Comparison of ENCODE assay signal across 12 cellular contexts in the genomic region with DNA sequence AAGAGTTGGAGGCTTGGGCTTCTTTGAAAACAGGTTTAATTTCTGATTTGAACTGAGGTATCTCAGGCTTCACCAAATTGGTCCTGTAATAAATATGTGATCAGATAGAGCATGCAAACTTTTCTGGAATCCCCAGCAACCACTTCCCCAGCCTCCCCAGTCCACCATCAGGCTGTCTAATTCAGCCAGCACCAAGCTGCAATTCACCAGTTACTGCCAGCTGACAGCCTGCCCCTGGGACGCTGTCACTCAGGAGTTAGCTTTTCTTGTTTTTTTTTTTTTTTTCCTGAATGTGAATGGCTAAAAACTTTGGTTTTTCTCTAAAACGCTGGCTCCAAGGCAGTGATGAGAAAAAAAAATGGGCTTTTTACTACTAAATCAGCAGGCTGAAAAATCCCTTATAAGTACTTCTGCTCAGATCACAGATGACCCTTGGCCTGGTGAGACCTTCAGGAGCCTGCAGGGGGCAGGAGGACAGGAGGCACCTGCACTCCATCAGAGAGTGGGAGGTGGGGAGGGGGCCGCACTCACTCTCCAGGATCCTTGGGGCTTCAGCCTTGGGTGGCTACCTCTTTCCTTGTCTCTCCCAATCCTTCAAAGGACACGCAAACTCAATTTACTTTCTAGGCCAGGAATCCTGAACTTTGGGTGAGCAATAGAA.
A peak's percentile ranks its signal among the peaks of the same experiment; 100 is the strongest.
DNase-seq lines count a peak whose midpoint lies in the region; ATAC-seq and TF ChIP-seq lines count a peak whose summit lies in the region.
"Had no signal": no experiment of that assay in that cellular context is flagged by ENCODE, and none has a peak within 500 bp of the region (broad histone marks: within the 10 kb centered on the region; RNA-seq: fewer than 3 reads in every experiment).

No MANE protein-coding gene starts in this region.

- H3K9ac ChIP-seq in PC-3 (ENCODE audit: low read length), result peak overlapping the region; percentile 44; the same call in 1 of the 2 replicates

- BruUV-seq in PC-3 (replicated peaks; lab: Mats Ljungman, UMichigan), result no TSS peak

- H2AFZ ChIP-seq in PC-3 (ENCODE audit: low read length), result peak overlapping the region; percentile 51; the same call in 1 of the 2 replicates

- no peaks in the 10 kb centered on the region for H3K27me3 ChIP-seq in PC-3 (ENCODE audit: low read length)
- H3K27me3 ChIP-seq in effector memory CD4-positive, alpha-beta T cell (replicated peaks; ENCODE audit: control insufficient read depth, insufficient read depth, low read length, poor library complexity, severe bottlenecking), result no peaks in the 10 kb centered on the region
- no peaks in the 10 kb centered on the region for H3K27me3 ChIP-seq in spleen (replicated peaks in 1 of 7)

- H3K4me1 Mint-ChIP-seq in activated T-cell treated with anti-CD3 and anti-CD28 coated beads, Interleukin-2, amount 50 U/mL, for 24 hours (ENCODE audit: low read depth), result peaks cover 76% of the 10 kb centered on the region
- H3K4me1 Mint-ChIP-seq in stimulated activated naive CD8-positive, alpha-beta T cell treated with anti-CD3 and anti-CD28 coated beads, Interleukin-15, Interleukin-2, amounts not matched to agents 100 ng/mL and 50 ng/mL, for 24 hours (ENCODE audit: low read depth), result peaks cover 62% of the 10 kb centered on the region

- 0 out of 2 replicates have a peak, but pooled peaks have one; percentile 14 for TF ChIP-seq CTCF in PC-3 (conservative IDR thresholded peaks at IDR 0.05; ENCODE audit: low read depth, low read length)
- TF ChIP-seq CTCF in spleen (IDR thresholded peaks at IDR 0.05 in 8 of 11, conservative IDR thresholded peaks at IDR 0.05 in 3 of 11), result no peak

- POLR2A ChIA-PET in PC-3 (lab: Charles Lee; ENCODE audit: unreplicated experiment), result interaction anchor here (0.6 kb wide), 1 partner anchor 218 kb away, joined by 3 read pairs; no protein-coding TSS in a partner anchor

- CTCF ChIA-PET in PC-3 (lab: Charles Lee), result no interaction called here

- no peaks in the 10 kb centered on the region for H3K79me2 ChIP-seq in PC-3 (ENCODE audit: low read length)

- ATAC-seq in PC-3, result no peak
- no peak for ATAC-seq in esophagus mucosa
- ATAC-seq: right cardiac atrium had no signal

- peak overlapping the region; percentile 54 for H3K4me3 Mint-ChIP-seq in activated T-cell treated with anti-CD3 and anti-CD28 coated beads, Interleukin-2, amount 50 U/mL, for 24 hours
- peak overlapping the region; percentile 73 for H3K4me3 Mint-ChIP-seq in stimulated activated naive CD8-positive, alpha-beta T cell treated with anti-CD3 and anti-CD28 coated beads, Interleukin-15, Interleukin-2, amounts not matched to agents 100 ng/mL and 50 ng/mL, for 24 hours

- peaks cover 24% of the 10 kb centered on the region for H3K4me1 ChIP-seq in PC-3 (ENCODE audit: insufficient read depth, low read length)
- peaks cover 65% of the 10 kb centered on the region for H3K4me1 ChIP-seq in effector memory CD4-positive, alpha-beta T cell (ENCODE audit: control insufficient read depth, insufficient read depth, low read length, poor library complexity, severe bottlenecking)
- peaks cover 0 to 42% (median 15%) of the 10 kb centered on the region in 6 donors for H3K4me1 ChIP-seq in spleen
- H3K4me1 ChIP-seq: esophagus squamous epithelium had no signal

- H3K27ac Mint-ChIP-seq in activated T-cell treated with anti-CD3 and anti-CD28 coated beads, Interleukin-2, amount 50 U/mL, for 24 hours, result peak overlapping the region; percentile 92
- H3K27ac Mint-ChIP-seq in stimulated activated naive CD8-positive, alpha-beta T cell treated with anti-CD3 and anti-CD28 coated beads, Interleukin-15, Interleukin-2, amounts not matched to agents 100 ng/mL and 50 ng/mL, for 24 hours, result peak overlapping the region; percentile 93

- H3K27ac ChIP-seq in PC-3 (ENCODE audit: low read length) (peak overlapping the region; percentile 59), spleen (peak overlapping the region in 2 of 8 donors; percentile 28 to 46)
- H3K27ac ChIP-seq in effector memory CD4-positive, alpha-beta T cell (ENCODE audit: insufficient read depth, low read length, poor library complexity, severe bottlenecking), result peak overlapping the region; percentile 98
- H3K27ac ChIP-seq: esophagus squamous epithelium had no signal

- H3K4me2 ChIP-seq in PC-3 (ENCODE audit: low read length), result peak overlapping the region; percentile 80; the same call in 1 of the 2 replicates

- in situ Hi-C loops in ACHN (cut with HindIII; ENCODE audit: low pct_ligation_motif_present, low pct_unique_long_range_greater_than_20kb, low sequenced_read_pairs), result no loop called here

- no peak for TF ChIP-seq POLR2A in spleen (IDR thresholded peaks at IDR 0.05)

- no peak for DNase-seq in activated T-cell treated with anti-CD3 and anti-CD28 coated beads, Interleukin-2, amount 50 U/mL, for 24 hours
- DNase-seq in activated T-cell treated with anti-CD3 and anti-CD28 coated beads for 4 hours (no peak), PC-3 (no peak), spleen (no peak), ACHN (no peak)
- DNase-seq in effector memory CD4-positive, alpha-beta T cell, result no peak
- DNase-seq: EL, esophagus squamous epithelium, NCI-H2081, right cardiac atrium had no signal

- 67 to 79% (median 70%) methylated on average over 4 of the region's 4 CpGs for WGBS in spleen, 5 donors

- no peaks in the 10 kb centered on the region for H3K9me3 Mint-ChIP-seq in activated T-cell treated with anti-CD3 and anti-CD28 coated beads, Interleukin-2, amount 50 U/mL, for 24 hours
- no peaks in the 10 kb centered on the region for H3K9me3 Mint-ChIP-seq in stimulated activated naive CD8-positive, alpha-beta T cell treated with anti-CD3 and anti-CD28 coated beads, Interleukin-15, Interleukin-2, amounts not matched to agents 100 ng/mL and 50 ng/mL, for 24 hours

- no peaks in the 10 kb centered on the region for H3F3A ChIP-seq in PC-3 (ENCODE audit: low read length, unreplicated experiment)

- intact Hi-C loops in PC-3 (cut with micrococcal nuclease), result no loop called here
- intact Hi-C loops in spleen (cut with DNase I; ENCODE audit: low total_unique reads), result no loop called here

- H4K20me1 ChIP-seq in PC-3 (ENCODE audit: low read length), result no peaks in the 10 kb centered on the region

- H3K9me3 ChIP-seq in PC-3 (ENCODE audit: low read length) (no peaks in the 10 kb centered on the region), spleen (no peaks in the 10 kb centered on the region)
- H3K9me3 ChIP-seq in effector memory CD4-positive, alpha-beta T cell (ENCODE audit: control insufficient read depth, low read length), result no peaks in the 10 kb centered on the region
- H3K9me3 ChIP-seq: esophagus squamous epithelium had no signal

- no peaks in the 10 kb centered on the region for H3K9me2 ChIP-seq in PC-3 (replicated peaks; ENCODE audit: low read length)

- H3K36me3 Mint-ChIP-seq in activated T-cell treated with anti-CD3 and anti-CD28 coated beads, Interleukin-2, amount 50 U/mL, for 24 hours (ENCODE audit: low read depth), result no peaks in the 10 kb centered on the region
- no peaks in the 10 kb centered on the region for H3K36me3 Mint-ChIP-seq in stimulated activated naive CD8-positive, alpha-beta T cell treated with anti-CD3 and anti-CD28 coated beads, Interleukin-15, Interleukin-2, amounts not matched to agents 100 ng/mL and 50 ng/mL, for 24 hours (ENCODE audit: low read depth)

- H3K36me3 ChIP-seq in PC-3 (ENCODE audit: low read depth, low read length), result no peaks in the 10 kb centered on the region
- H3K36me3 ChIP-seq in effector memory CD4-positive, alpha-beta T cell (ENCODE audit: control insufficient read depth, insufficient read depth, low read length), result no peaks in the 10 kb centered on the region
- H3K36me3 ChIP-seq in spleen, result no peaks in the 10 kb centered on the region
- H3K36me3 ChIP-seq: esophagus squamous epithelium had no signal

- H3K4me3 ChIP-seq in PC-3 (ENCODE audit: low read length) (no peak overlapping the region), spleen (no peak overlapping the region)
- H3K4me3 ChIP-seq in effector memory CD4-positive, alpha-beta T cell (ENCODE audit: insufficient read depth, low read depth, low read length, poor library complexity, severe bottlenecking), result peak overlapping the region; percentile 11
- H3K4me3 ChIP-seq: esophagus squamous epithelium had no signal

- no peaks in the 10 kb centered on the region for H3K27me3 Mint-ChIP-seq in activated T-cell treated with anti-CD3 and anti-CD28 coated beads, Interleukin-2, amount 50 U/mL, for 24 hours
- H3K27me3 Mint-ChIP-seq in stimulated activated naive CD8-positive, alpha-beta T cell treated with anti-CD3 and anti-CD28 coated beads, Interleukin-15, Interleukin-2, amounts not matched to agents 100 ng/mL and 50 ng/mL, for 24 hours, result no peaks in the 10 kb centered on the region
